In genomic region chr1:234606731-234607090, GRCh38 we compare ENCODE assay signal across 8 cellular contexts. TPM values are rescaled to one million over a fixed set of nuclear protein-coding genes. Genes with fewer than 3 reads are reported as not detected.
DNase-seq lines count a peak whose midpoint lies in the region; ATAC-seq and TF ChIP-seq lines count a peak whose summit lies in the region.

No MANE protein-coding gene starts in this region.

- no peaks in the 10 kb centered on the region for H3K9me3 Mint-ChIP-seq in activated CD8-positive, alpha-beta T cell treated with anti-CD3 and anti-CD28 coated beads for 36 hours
- H3K9me3 Mint-ChIP-seq in stimulated activated naive CD8-positive, alpha-beta T cell treated with anti-CD3 and anti-CD28 coated beads, Interleukin-15, amount 100 ng/mL, for 72 hours: no peaks in the 10 kb centered on the region

- TF ChIP-seq CTCF in activated CD8-positive, alpha-beta T cell treated with anti-CD3 and anti-CD28 coated beads for 36 hours (IDR thresholded peaks at IDR 0.05): peak; percentile 4

- H3K4me1 ChIP-seq in iPS-18a (ENCODE audit: control insufficient read depth, low read depth, low read length): peaks cover 53% of the 10 kb centered on the region

- peak overlapping the region; percentile 98 for H3K27ac Mint-ChIP-seq in activated CD8-positive, alpha-beta T cell treated with anti-CD3 and anti-CD28 coated beads for 36 hours
- H3K27ac Mint-ChIP-seq in stimulated activated naive CD8-positive, alpha-beta T cell treated with anti-CD3 and anti-CD28 coated beads, Interleukin-15, amount 100 ng/mL, for 72 hours: peak overlapping the region; percentile 91 to 98

- H3K9ac ChIP-seq in iPS-18a (ENCODE audit: low read length): no peak overlapping the region

- no peaks in the 10 kb centered on the region for H3K27me3 Mint-ChIP-seq in activated CD8-positive, alpha-beta T cell treated with anti-CD3 and anti-CD28 coated beads for 36 hours
- H3K27me3 Mint-ChIP-seq in stimulated activated naive CD8-positive, alpha-beta T cell treated with anti-CD3 and anti-CD28 coated beads, Interleukin-15, amount 100 ng/mL, for 72 hours: no peaks in the 10 kb centered on the region

- peak overlapping the region; percentile 87 for H3K4me3 Mint-ChIP-seq in activated CD8-positive, alpha-beta T cell treated with anti-CD3 and anti-CD28 coated beads for 36 hours
- H3K4me3 Mint-ChIP-seq in stimulated activated naive CD8-positive, alpha-beta T cell treated with anti-CD3 and anti-CD28 coated beads, Interleukin-15, amount 100 ng/mL, for 72 hours: peak overlapping the region; percentile 94 to 97

- POLR2A ChIA-PET in activated CD8-positive, alpha-beta T cell treated with anti-CD3 and anti-CD28 coated beads for 36 hours (lab: Charles Lee): interaction anchor here (1.0 to 1.1 kb wide), 2 partner anchors 111 to 117 kb away, joined by 3 to 4 read pairs; no protein-coding TSS in a partner anchor

- peaks cover 61% of the 10 kb centered on the region for H3K36me3 Mint-ChIP-seq in activated CD8-positive, alpha-beta T cell treated with anti-CD3 and anti-CD28 coated beads for 36 hours (ENCODE audit: low read depth)

- no peaks in the 10 kb centered on the region for H3K9me3 ChIP-seq in iPS-18a (ENCODE audit: control insufficient read depth, low read depth, low read length)

- ATAC-seq in activated CD8-positive, alpha-beta T cell treated with anti-CD3 and anti-CD28 coated beads for 36 hours: no peak
- ATAC-seq in stimulated activated naive CD8-positive, alpha-beta T cell treated with anti-CD3 and anti-CD28 coated beads, Interleukin-15, amount 100 ng/mL, for 72 hours: no peak
- no peak for ATAC-seq in HG03460 (IDR thresholded peaks at IDR 0.05; ENCODE audit: unreplicated experiment)

- no peak overlapping the region for H3K27ac ChIP-seq in iPS-18a (ENCODE audit: low read length)

- intact Hi-C loops in activated CD8-positive, alpha-beta T cell treated with anti-CD3 and anti-CD28 coated beads for 36 hours (cut with micrococcal nuclease): no loop called here

- DNase-seq in NOMO-1 treated with DMSO at 0.1 percent for 48 hours (lab: John Stamatoyannopoulos, UW; ENCODE audit: unreplicated experiment): peak; percentile 26
- no peak for DNase-seq in NOMO-1 (lab: John Stamatoyannopoulos, UW; ENCODE audit: unreplicated experiment in 2 of 2)
- DNase-seq in activated CD8-positive, alpha-beta T cell treated with anti-CD3 and anti-CD28 coated beads for 36 hours: no peak
- no peak for DNase-seq in stimulated activated naive CD8-positive, alpha-beta T cell treated with anti-CD3 and anti-CD28 coated beads, Interleukin-15, amount 100 ng/mL, for 72 hours
- no peak for DNase-seq in stimulated activated CD4-positive, alpha-beta T cell treated with anti-CD3 and anti-CD28 coated beads, Interleukin-2, amount 100 ng/mL, for 24 hours
- no peak for DNase-seq in SKM-1 treated with dmso at 0.1 percent for 144 hours (lab: John Stamatoyannopoulos, UW; ENCODE audit: unreplicated experiment)

- no peaks in the 10 kb centered on the region for H3K27me3 ChIP-seq in iPS-18a (ENCODE audit: control insufficient read depth, insufficient read depth, low read length)

- peak overlapping the region; percentile 59 for H3K4me3 ChIP-seq in iPS-18a (ENCODE audit: low read length)

- peaks cover 30% of the 10 kb centered on the region for H3K36me3 ChIP-seq in iPS-18a (ENCODE audit: control insufficient read depth, low read depth, low read length)

- H3K4me1 Mint-ChIP-seq in activated CD8-positive, alpha-beta T cell treated with anti-CD3 and anti-CD28 coated beads for 36 hours (ENCODE audit: low read depth): peaks cover 27% of the 10 kb centered on the region
- peaks cover 32% of the 10 kb centered on the region for H3K4me1 Mint-ChIP-seq in stimulated activated naive CD8-positive, alpha-beta T cell treated with anti-CD3 and anti-CD28 coated beads, Interleukin-15, amount 100 ng/mL, for 72 hours

- CTCF ChIA-PET in activated CD8-positive, alpha-beta T cell treated with anti-CD3 and anti-CD28 coated beads for 36 hours (lab: Charles Lee): interaction anchor here (1.1 kb wide), 1 partner anchor 163 kb away, joined by 3 read pairs; no protein-coding TSS in a partner anchor

RNA-seq across cellular contexts. Expression of gene IRF2BP2, which starts 3.3 kb away (rescaled TPM):
- total RNA-seq in activated CD8-positive, alpha-beta T cell treated with anti-CD3 and anti-CD28 coated beads for 36 hours: 100 to 1,000 TPM; 148 to 155 TPM
